ENCODE assay signal across 11 cellular contexts in the genomic region with DNA sequence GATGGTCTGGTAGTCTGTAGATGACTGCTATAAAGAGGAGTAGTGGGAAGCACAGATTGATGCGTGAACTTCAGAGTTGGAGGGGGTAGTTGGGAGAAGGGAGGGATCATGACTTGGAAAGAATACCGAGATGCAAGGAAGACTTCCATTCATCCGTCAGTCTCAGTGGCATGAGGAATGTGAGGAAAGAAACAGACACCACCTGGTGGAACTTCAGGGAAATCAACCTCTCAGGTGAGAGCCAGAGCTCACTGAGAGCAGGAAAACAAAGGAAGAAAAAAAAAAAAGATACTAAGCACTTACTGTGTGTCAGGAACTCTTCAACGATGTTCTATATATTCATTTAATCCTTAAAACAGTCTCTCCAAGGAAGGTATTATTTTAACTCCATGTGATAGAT.
A peak's percentile ranks its signal among the peaks of the same experiment; 100 is the strongest.
DNase-seq lines count a peak whose midpoint lies in the region; ATAC-seq and TF ChIP-seq lines count a peak whose summit lies in the region.
"Had no signal": no experiment of that assay in that cellular context is flagged by ENCODE, and none has a peak within 500 bp of the region (broad histone marks: within the 10 kb centered on the region; RNA-seq: fewer than 3 reads in every experiment).

No MANE protein-coding gene starts in this region.

- no peaks in the 10 kb centered on the region for H3K4me1 ChIP-seq in body of pancreas

- H3K4me3 Mint-ChIP-seq in nephron progenitor cell = no peak overlapping the region
- H3K4me3 Mint-ChIP-seq in activated CD8-positive, alpha-beta T cell treated with anti-CD3 and anti-CD28 coated beads, Interleukin-2, amount 10 ng/mL, durations not matched to agents 7 days and 5 days = no peak overlapping the region
- H3K4me3 Mint-ChIP-seq: activated T-cell treated with anti-CD3 and anti-CD28 coated beads, Interleukin-2, amount 50 U/mL, for 72 hours had no signal

- no peaks in the 10 kb centered on the region for H3K9me3 ChIP-seq in body of pancreas
- H3K9me3 ChIP-seq: heart left ventricle had no signal

- CTCF ChIA-PET in activated CD8-positive, alpha-beta T cell treated with anti-CD3 and anti-CD28 coated beads, Interleukin-2, amount 10 ng/mL, durations not matched to agents 7 days and 5 days (lab: Charles Lee) = no interaction called here

- H3K27me3 ChIP-seq in body of pancreas = no peaks in the 10 kb centered on the region
- H3K27me3 ChIP-seq: heart left ventricle had no signal

- H3K4me1 Mint-ChIP-seq in nephron progenitor cell = no peaks in the 10 kb centered on the region
- H3K4me1 Mint-ChIP-seq in activated CD8-positive, alpha-beta T cell treated with anti-CD3 and anti-CD28 coated beads, Interleukin-2, amount 10 ng/mL, durations not matched to agents 7 days and 5 days (ENCODE audit: low read depth) = no peaks in the 10 kb centered on the region

- no peaks in the 10 kb centered on the region for H3K36me3 ChIP-seq in body of pancreas (replicated peaks in 1 of 2; ENCODE audit: insufficient read depth in 1 of 2, low read depth in 2 of 2)
- H3K36me3 ChIP-seq: heart left ventricle had no signal

- TF ChIP-seq CTCF in body of pancreas (IDR thresholded peaks at IDR 0.05) = peak in 5 of 7 experiments; percentile 9 to 49 (median 26)
- peak; percentile 24 for TF ChIP-seq CTCF in nephron progenitor cell (IDR thresholded peaks at IDR 0.05)

- ATAC-seq in body of pancreas (peak; percentile 55), GM21367 (IDR thresholded peaks at IDR 0.05; ENCODE audit: unreplicated experiment) (no peak)
- ATAC-seq in activated CD8-positive, alpha-beta T cell treated with anti-CD3 and anti-CD28 coated beads, Interleukin-2, amount 10 ng/mL, durations not matched to agents 7 days and 5 days = no peak
- ATAC-seq: activated T-cell treated with anti-CD3 and anti-CD28 coated beads, Interleukin-2, amount 50 U/mL, for 72 hours; heart left ventricle had no signal

- WGBS in body of pancreas, 2 donors = 26 to 33% methylated on average over 4 of the region's 4 CpGs

- intact Hi-C loops in body of pancreas (cut with DNase I) = no loop called here

- peak; percentile 3 for DNase-seq in ELR (ENCODE audit: low read depth)
- DNase-seq in HT1080 (ENCODE audit: low read depth) = peak; percentile 18
- DNase-seq in body of pancreas = peak in 1 of 4 donors; percentile 6
- DNase-seq in nephron progenitor cell = no peak
- no peak for DNase-seq in medulla oblongata (ENCODE audit: extremely low spot score)
- no peak for DNase-seq in activated CD8-positive, alpha-beta T cell treated with anti-CD3 and anti-CD28 coated beads, Interleukin-2, amount 10 ng/mL, durations not matched to agents 7 days and 5 days
- DNase-seq: activated CD4-positive, alpha-beta T cell treated with anti-CD3 and anti-CD28 coated beads for 1 hour; activated T-cell treated with anti-CD3 and anti-CD28 coated beads, Interleukin-2, amount 50 U/mL, for 72 hours; heart left ventricle; stimulated activated CD4-positive, alpha-beta T cell treated with anti-CD3 and anti-CD28 coated beads, Interleukin-4, amount 100 ng/mL, for 4 hours had no signal

- POLR2A ChIA-PET in activated CD8-positive, alpha-beta T cell treated with anti-CD3 and anti-CD28 coated beads, Interleukin-2, amount 10 ng/mL, durations not matched to agents 7 days and 5 days (lab: Charles Lee) = no interaction called here

- H3K27ac ChIP-seq in body of pancreas = no peak overlapping the region
- H3K27ac ChIP-seq: heart left ventricle had no signal

- H3K9me3 Mint-ChIP-seq in nephron progenitor cell = no peaks in the 10 kb centered on the region
- no peaks in the 10 kb centered on the region for H3K9me3 Mint-ChIP-seq in activated CD8-positive, alpha-beta T cell treated with anti-CD3 and anti-CD28 coated beads, Interleukin-2, amount 10 ng/mL, durations not matched to agents 7 days and 5 days (ENCODE audit: insufficient read depth)
- H3K9me3 Mint-ChIP-seq: activated T-cell treated with anti-CD3 and anti-CD28 coated beads, Interleukin-2, amount 50 U/mL, for 72 hours had no signal

- no peak for TF ChIP-seq POLR2A in body of pancreas (IDR thresholded peaks at IDR 0.05)

- no peak overlapping the region for H3K27ac Mint-ChIP-seq in nephron progenitor cell
- H3K27ac Mint-ChIP-seq in activated CD8-positive, alpha-beta T cell treated with anti-CD3 and anti-CD28 coated beads, Interleukin-2, amount 10 ng/mL, durations not matched to agents 7 days and 5 days = no peak overlapping the region
- H3K27ac Mint-ChIP-seq: activated T-cell treated with anti-CD3 and anti-CD28 coated beads, Interleukin-2, amount 50 U/mL, for 72 hours had no signal

- H3K36me3 Mint-ChIP-seq in nephron progenitor cell (ENCODE audit: low read depth) = no peaks in the 10 kb centered on the region
- H3K36me3 Mint-ChIP-seq in activated CD8-positive, alpha-beta T cell treated with anti-CD3 and anti-CD28 coated beads, Interleukin-2, amount 10 ng/mL, durations not matched to agents 7 days and 5 days (ENCODE audit: low read depth) = no peaks in the 10 kb centered on the region

- no peak overlapping the region for H3K4me3 ChIP-seq in body of pancreas
- H3K4me3 ChIP-seq: heart left ventricle had no signal

- peaks cover 3% of the 10 kb centered on the region for H3K27me3 Mint-ChIP-seq in nephron progenitor cell (ENCODE audit: low read depth, poor library complexity)
- no peaks in the 10 kb centered on the region for H3K27me3 Mint-ChIP-seq in activated CD8-positive, alpha-beta T cell treated with anti-CD3 and anti-CD28 coated beads, Interleukin-2, amount 10 ng/mL, durations not matched to agents 7 days and 5 days (ENCODE audit: low read depth)

Comparison
In these comparisons a context has a peak if more than half of its experiments do, and no peak if none do; other contexts are left out.
1. DNase-seq: peak in ELR (single experiment) and HT1080 (single experiment); none in nephron progenitor cell (single experiment), medulla oblongata (single experiment) and activated CD8-positive, alpha-beta T cell treated with anti-CD3 and anti-CD28 coated beads, Interleukin-2, amount 10 ng/mL, durations not matched to agents 7 days and 5 days (single experiment).